Comparison of ENCODE assay signal across 8 cellular contexts in genomic region chr13:113153810-113154748, GRCh38. TPM values are rescaled to one million over a fixed set of nuclear protein-coding genes. Genes with fewer than 3 reads are reported as not detected.
A peak's percentile ranks its signal among the peaks of the same experiment; 100 is the strongest.
DNase-seq lines count a peak whose midpoint lies in the region; ATAC-seq and TF ChIP-seq lines count a peak whose summit lies in the region.

No MANE protein-coding gene starts in this region.

- no peak overlapping the region for H3K14ac ChIP-seq in H9 (ENCODE audit: insufficient read depth, low read length)

- H3K27ac Mint-ChIP-seq in H9 (peak overlapping the region in 1 of 3 experiments; percentile 70; a peak in 1 of 7 replicates), chondrocyte (ENCODE audit: unreplicated experiment) (peak overlapping the region; percentile 92)
- H3K27ac Mint-ChIP-seq in activated CD4-positive, alpha-beta T cell treated with anti-CD3 and anti-CD28 coated beads for 36 hours = no peak overlapping the region

- no peak overlapping the region for H2BK15ac ChIP-seq in H9 (ENCODE audit: low read depth, low read length)

- no peak overlapping the region for H3K9ac ChIP-seq in H9 (ENCODE audit: extremely low read depth, insufficient read length, low read length)

- no peaks in the 10 kb centered on the region for H3K79me1 ChIP-seq in H9 (ENCODE audit: insufficient read depth, low read depth, low read length, poor library complexity, severe bottlenecking)

- no peak overlapping the region for H3K56ac ChIP-seq in H9 (ENCODE audit: insufficient read length, low read depth, low read length)

- CTCF ChIA-PET in activated CD4-positive, alpha-beta T cell treated with anti-CD3 and anti-CD28 coated beads for 36 hours (lab: Charles Lee) = interaction anchor here (0.6 kb wide), 1 partner anchor 143 kb away, joined by 3 read pairs; the partner anchor contains the start of gene LAMP1

- H3K18ac ChIP-seq in H9 (ENCODE audit: insufficient read length, low read depth, low read length) = no peak overlapping the region

- H3K36me3 Mint-ChIP-seq in H9 (ENCODE audit: insufficient read depth in 1 of 3, low read depth in 3 of 3) (peaks cover 0 to 4% (median 0%) of the 10 kb centered on the region in 3 experiments; a peak in 3 of 7 replicates), chondrocyte (ENCODE audit: low read depth) (peaks cover 1% of the 10 kb centered on the region)
- H3K36me3 Mint-ChIP-seq in activated CD4-positive, alpha-beta T cell treated with anti-CD3 and anti-CD28 coated beads for 36 hours (ENCODE audit: low read depth) = peaks cover 2% of the 10 kb centered on the region

- H3K23me2 ChIP-seq in H9 (ENCODE audit: insufficient read length, low read depth, low read length, poor library complexity, severe bottlenecking) = peaks cover 12% of the 10 kb centered on the region

- no peak overlapping the region for H2BK120ac ChIP-seq in H9 (ENCODE audit: low read depth, low read length, poor library complexity, severe bottlenecking)

- no peak for TF ChIP-seq CTCF in H9 (conservative IDR thresholded peaks at IDR 0.05)
- TF ChIP-seq CTCF in chondrocyte (IDR thresholded peaks at IDR 0.05) = no peak

- no CpG with 5 or more reads among the region's 76 CpGs for WGBS in H9 (ENCODE audit: extremely low coverage, insufficient read length, low lambda C conversion rate)

- H3K9me3 Mint-ChIP-seq in H9 (peaks cover 0 to 4% of the 10 kb centered on the region in 2 experiments; a peak in 3 of 5 replicates), chondrocyte (ENCODE audit: low read depth) (no peaks in the 10 kb centered on the region)
- H3K9me3 Mint-ChIP-seq in activated CD4-positive, alpha-beta T cell treated with anti-CD3 and anti-CD28 coated beads for 36 hours (ENCODE audit: low read depth) = peaks cover 7% of the 10 kb centered on the region

- H2BK20ac ChIP-seq in H9 (ENCODE audit: low read depth, low read length, poor library complexity, severe bottlenecking) = no peak overlapping the region

- no peak overlapping the region for H2BK12ac ChIP-seq in H9 (ENCODE audit: insufficient read length, low read depth, low read length)

- no peaks in the 10 kb centered on the region for H3K79me2 ChIP-seq in H9 (ENCODE audit: insufficient read depth, low read length)

- no peak overlapping the region for H3K27ac ChIP-seq in H9 (ENCODE audit: insufficient read length, low read depth, low read length)

- H3K9me3 ChIP-seq in H9 (ENCODE audit: control insufficient read depth, low read depth, low read length) = no peaks in the 10 kb centered on the region

- H3K4ac ChIP-seq in H9 (ENCODE audit: low read depth, low read length) = no peak overlapping the region

- H3K4me1 Mint-ChIP-seq in H9 = peaks cover 41 to 42% of the 10 kb centered on the region in 2 experiments
- peaks cover 17% of the 10 kb centered on the region for H3K4me1 Mint-ChIP-seq in activated CD4-positive, alpha-beta T cell treated with anti-CD3 and anti-CD28 coated beads for 36 hours
- H3K4me1 Mint-ChIP-seq in chondrocyte (ENCODE audit: low read depth) = peaks cover 17% of the 10 kb centered on the region

- no peak overlapping the region for H4K5ac ChIP-seq in H9 (ENCODE audit: insufficient read length, low read depth, low read length)

- H3K23ac ChIP-seq in H9 (ENCODE audit: insufficient read length, low read depth, low read length) = no peak overlapping the region

- DNase-seq in DMS79 treated with DMSO at 0.1 percent for 48 hours (lab: John Stamatoyannopoulos, UW) (peak; percentile 74), H9 (peak; percentile 60), NCI-H1694 treated with DMSO at 0.1 percent for 48 hours (lab: John Stamatoyannopoulos, UW) (peak; percentile 46), chondrocyte (ENCODE audit: low spot score) (no peak), kidney glomerular epithelial cell (lab: John Stamatoyannopoulos, UW) (peak; percentile 17), DMS153 (lab: John Stamatoyannopoulos, UW) (no peak)
- peak; percentile 80 for DNase-seq in activated CD4-positive, alpha-beta T cell treated with anti-CD3 and anti-CD28 coated beads for 36 hours
- DNase-seq in stimulated activated CD4-positive, alpha-beta T cell treated with anti-CD3 and anti-CD28 coated beads, Interleukin-1b, Interleukin-23, amount 100 ng/mL, for 1 hour (ENCODE audit: low read depth in 2 of 2) = peak; percentile 41 to 49

- H3K4me1 ChIP-seq in H9 (ENCODE audit: insufficient read depth, low read length) = no peaks in the 10 kb centered on the region; the same call in 1 of the 2 replicates

- ATAC-seq in activated CD4-positive, alpha-beta T cell treated with anti-CD3 and anti-CD28 coated beads for 36 hours = peak; percentile 72

- H3K27me3 Mint-ChIP-seq in H9 (ENCODE audit: low read depth) = peaks cover 43% of the 10 kb centered on the region
- H3K27me3 Mint-ChIP-seq in activated CD4-positive, alpha-beta T cell treated with anti-CD3 and anti-CD28 coated beads for 36 hours = peaks cover 13% of the 10 kb centered on the region
- no peaks in the 10 kb centered on the region for H3K27me3 Mint-ChIP-seq in chondrocyte (ENCODE audit: low read depth)

- H2BK5ac ChIP-seq in H9 (ENCODE audit: insufficient read length, low read length) = no peak overlapping the region

- H3K4me2 ChIP-seq in H9 (ENCODE audit: insufficient read depth, insufficient read length, low read length) = peak overlapping the region; percentile 45

- POLR2A ChIA-PET in activated CD4-positive, alpha-beta T cell treated with anti-CD3 and anti-CD28 coated beads for 36 hours (lab: Charles Lee) = no interaction called here

- H2AK5ac ChIP-seq in H9 (ENCODE audit: insufficient read length, low read length) = no peak overlapping the region

- no peaks in the 10 kb centered on the region; the same call in 1 of the 2 replicates for H3K27me3 ChIP-seq in H9 (ENCODE audit: insufficient read depth, low read length)

- H3K4me3 Mint-ChIP-seq in H9 (peak overlapping the region; percentile 65 to 78), chondrocyte (ENCODE audit: unreplicated experiment) (peak overlapping the region; percentile 72)
- peak overlapping the region; percentile 67 for H3K4me3 Mint-ChIP-seq in activated CD4-positive, alpha-beta T cell treated with anti-CD3 and anti-CD28 coated beads for 36 hours

- intact Hi-C loops in activated CD4-positive, alpha-beta T cell treated with anti-CD3 and anti-CD28 coated beads for 36 hours (cut with DNase I, micrococcal nuclease) = loop anchor here (1.0 to 5.0 kb wide), 4 partner anchors 53 to 212 kb away; partner anchors contain the start of genes CUL4A (in 2 of the 2), LAMP1 (in 1 of the 2) and PCID2 (in 1 of the 2)

- H4K8ac ChIP-seq in H9 (replicated peaks; ENCODE audit: insufficient read length, low read depth, low read length) = no peak overlapping the region

- no peaks in the 10 kb centered on the region for H4K20me1 ChIP-seq in H9 (ENCODE audit: control insufficient read depth, insufficient read depth, insufficient read length)

- no peak overlapping the region for H2AFZ ChIP-seq in H9 (ENCODE audit: low read length)

- no peak overlapping the region for H4K91ac ChIP-seq in H9 (ENCODE audit: insufficient read length, low read depth, low read length)

- H3T11ph ChIP-seq in H9 (ENCODE audit: low read length) = no peak overlapping the region

RNA-seq across cellular contexts. Expression of gene PROZ, which starts 4.4 kb away (rescaled TPM):
- total RNA-seq in H9 (2021) (not detected in 2 replicates), chondrocyte (not detected in 3 replicates)
- total RNA-seq in activated CD4-positive, alpha-beta T cell treated with anti-CD3 and anti-CD28 coated beads for 36 hours = not detected

RNA-seq across cellular contexts. Expression of gene F10, which starts 31.5 kb away (rescaled TPM):
- total RNA-seq in H9 (2021) = 1.7 TPM in 2 replicates
- total RNA-seq in activated CD4-positive, alpha-beta T cell treated with anti-CD3 and anti-CD28 coated beads for 36 hours = not detected
- 1.9 to 2.0 TPM in 2 of 3 replicates, not detected in the other for total RNA-seq in chondrocyte

RNA-seq across cellular contexts. Expression of gene F7, which starts 48.5 kb away (rescaled TPM):
- total RNA-seq in H9 (2021) (0.66 and 0.81 TPM in 2 replicates), chondrocyte (0.34 to 0.85 TPM (median 0.60 TPM) in 3 replicates)
- total RNA-seq in activated CD4-positive, alpha-beta T cell treated with anti-CD3 and anti-CD28 coated beads for 36 hours = under 1 TPM; 0.11 to 0.12 TPM

RNA-seq across cellular contexts. Expression of gene PCID2, which starts 54.4 kb away (rescaled TPM):
- 62.3 and 66.0 TPM in 2 replicates for total RNA-seq in H9 (2021)
- total RNA-seq in activated CD4-positive, alpha-beta T cell treated with anti-CD3 and anti-CD28 coated beads for 36 hours = 10 to 100 TPM; 66.7 to 72.8 TPM
- 32.9 to 42.8 TPM (median 33.7 TPM) in 3 replicates for total RNA-seq in chondrocyte

RNA-seq across cellular contexts. Expression of gene CUL4A, which starts 55.3 kb away (rescaled TPM):
- total RNA-seq in H9 (2021) (94.7 and 97.9 TPM in 2 replicates), chondrocyte (63.7 to 64.6 TPM (median 64.1 TPM) in 3 replicates)
- 10 to 100 TPM; 81.7 to 87.4 TPM for total RNA-seq in activated CD4-positive, alpha-beta T cell treated with anti-CD3 and anti-CD28 coated beads for 36 hours

Comparison
In these comparisons a context has a peak if more than half of its experiments do, and no peak if none do; other contexts are left out.
1. DNase-seq: peak in DMS79 treated with DMSO at 0.1 percent for 48 hours (single experiment), H9 (single experiment), NCI-H1694 treated with DMSO at 0.1 percent for 48 hours (single experiment), activated CD4-positive, alpha-beta T cell treated with anti-CD3 and anti-CD28 coated beads for 36 hours (single experiment), kidney glomerular epithelial cell (single experiment) and stimulated activated CD4-positive, alpha-beta T cell treated with anti-CD3 and anti-CD28 coated beads, Interleukin-1b, Interleukin-23, amount 100 ng/mL, for 1 hour (2 of 2); none in chondrocyte (single experiment) and DMS153 (single experiment).
2. Peak in every context shown above with its lines, with median percentiles within 50 percentile points of each other: H3K4me3 Mint-ChIP-seq.